Comparison of ENCODE assay signal across 17 cellular contexts in the genomic region with DNA sequence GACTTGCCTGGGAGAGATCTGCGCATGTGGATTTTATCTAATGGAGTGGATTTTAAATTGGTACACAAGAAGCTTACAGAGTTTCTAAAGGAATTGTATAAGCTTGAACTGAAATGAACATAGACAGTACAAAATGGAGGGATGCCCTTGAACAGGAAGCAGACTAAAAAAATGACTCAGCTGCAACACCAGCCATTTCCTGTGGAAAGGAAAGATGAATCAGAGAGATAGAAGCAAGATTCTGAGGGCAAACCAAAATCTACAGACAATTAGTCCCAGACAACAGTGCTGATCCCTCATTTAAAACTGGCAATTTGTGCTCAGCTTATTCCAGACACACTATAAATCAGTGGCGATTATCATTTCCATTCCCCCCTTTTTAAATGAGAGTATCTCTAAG.
DNase-seq lines count a peak whose midpoint lies in the region; ATAC-seq, FAIRE-seq and TF ChIP-seq lines count a peak whose summit lies in the region.
"Had no signal": no experiment of that assay in that cellular context is flagged by ENCODE, and none has a peak within 500 bp of the region (broad histone marks: within the 10 kb centered on the region; RNA-seq: fewer than 3 reads in every experiment).

No MANE protein-coding gene starts in this region.

- intact Hi-C loops in sigmoid colon (cut with DNase I) = no loop called here

- H3K79me2 ChIP-seq in DND-41 (ENCODE audit: insufficient read depth, low read length) (no peaks in the 10 kb centered on the region), astrocyte (ENCODE audit: insufficient read depth, low read length) (no peaks in the 10 kb centered on the region), hepatocyte (no peaks in the 10 kb centered on the region)

- no peaks in the 10 kb centered on the region for H3K27me3 ChIP-seq in DND-41 (ENCODE audit: insufficient read depth, low read length, poor library complexity)
- H3K27me3 ChIP-seq in astrocyte (ENCODE audit: insufficient read depth, low read length) = no peaks in the 10 kb centered on the region
- no peaks in the 10 kb centered on the region for H3K27me3 ChIP-seq in hepatocyte
- no peaks in the 10 kb centered on the region for H3K27me3 ChIP-seq in sigmoid colon

- TF ChIP-seq POLR2A in sigmoid colon (IDR thresholded peaks at IDR 0.05) = no peak

- peak; percentile 49; the same call in 2 of the 3 replicates for ATAC-seq in DND-41 (ENCODE audit: insufficient read depth, low read depth)
- no peak for ATAC-seq in HG03378 (IDR thresholded peaks at IDR 0.05; ENCODE audit: unreplicated experiment)
- ATAC-seq: psoas muscle had no signal

- H3K9ac ChIP-seq in DND-41 (ENCODE audit: low read depth, low read length) (no peak overlapping the region), astrocyte (ENCODE audit: low read length) (no peak overlapping the region)

- H2AFZ ChIP-seq in DND-41 (ENCODE audit: low read depth, low read length) (no peak overlapping the region), astrocyte (ENCODE audit: low read depth, low read length) (peak overlapping the region; percentile 67), hepatocyte (no peak overlapping the region)

- H3K9me3 Mint-ChIP-seq in astrocyte (ENCODE audit: unreplicated experiment) = peaks cover 8% of the 10 kb centered on the region
- H3K9me3 Mint-ChIP-seq: activated CD4-positive, alpha-beta memory T cell treated with anti-CD3 and anti-CD28 coated beads, Interleukin-2, amount 10 ng/mL, durations not matched to agents 7 days and 5 days; memory B cell had no signal

- FAIRE-seq in astrocyte (lab: Jason Lieb, UNC) = peak; percentile 23
- FAIRE-seq: D721Med, GM12891 had no signal

- H3K4me2 ChIP-seq in DND-41 (ENCODE audit: insufficient read depth, low read length) (no peak overlapping the region), astrocyte (ENCODE audit: low read length) (peak overlapping the region; percentile 15), hepatocyte (no peak overlapping the region)

- peaks cover 2% of the 10 kb centered on the region for H3K36me3 Mint-ChIP-seq in astrocyte (ENCODE audit: low read depth, unreplicated experiment)
- H3K36me3 Mint-ChIP-seq: memory B cell had no signal

- H3K4me1 ChIP-seq in DND-41 (ENCODE audit: insufficient read depth, low read length) (no peaks in the 10 kb centered on the region), astrocyte (ENCODE audit: insufficient read depth, low read length) (peaks cover 10% of the 10 kb centered on the region), hepatocyte (ENCODE audit: insufficient read depth) (no peaks in the 10 kb centered on the region), sigmoid colon (peaks cover 0 to 4% (median 1%) of the 10 kb centered on the region in 4 donors)
- H3K4me1 ChIP-seq: psoas muscle had no signal

- DNase-seq in DND-41 (no peak), LHCN-M2 (ENCODE audit: low read depth) (peak; percentile 74), astrocyte (ENCODE audit: low read depth) (peak; percentile 61), lung microvascular endothelial cell (ENCODE audit: low read depth in 2 of 2) (peak; percentile 53 to 78), hepatocyte (ENCODE audit: low spot score) (no peak), AML-193 (lab: John Stamatoyannopoulos, UW) (no peak), sigmoid colon (no peak)
- DNase-seq: activated CD4-positive, alpha-beta memory T cell treated with anti-CD3 and anti-CD28 coated beads, Interleukin-2, amount 10 ng/mL, durations not matched to agents 7 days and 5 days; cortex of kidney; hippocampal formation; NCI-H524; psoas muscle; stimulated activated CD4-positive, alpha-beta T cell treated with anti-CD3 and anti-CD28 coated beads, Interleukin-4, amount 100 ng/mL, for 4 hours had no signal

- H3K9me3 ChIP-seq in DND-41 (ENCODE audit: insufficient read depth, low read length, severe bottlenecking) (no peaks in the 10 kb centered on the region), astrocyte (ENCODE audit: insufficient read depth, low read depth, low read length) (no peaks in the 10 kb centered on the region), hepatocyte (ENCODE audit: low read depth) (no peaks in the 10 kb centered on the region), sigmoid colon (no peaks in the 10 kb centered on the region)
- H3K9me3 ChIP-seq: psoas muscle had no signal

- H3K4me3 ChIP-seq in DND-41 (ENCODE audit: low read depth in 1 of 2, low read length in 2 of 2) (no peak overlapping the region), astrocyte (ENCODE audit: insufficient read depth, low read depth, low read length) (no peak overlapping the region), hepatocyte (no peak overlapping the region), sigmoid colon (no peak overlapping the region)
- H3K4me3 ChIP-seq: psoas muscle had no signal

- H3K27ac ChIP-seq in DND-41 (ENCODE audit: low read length) (no peak overlapping the region), astrocyte (ENCODE audit: low read depth, low read length) (peak overlapping the region; percentile 35), hepatocyte (no peak overlapping the region), sigmoid colon (no peak overlapping the region)
- H3K27ac ChIP-seq: psoas muscle had no signal

- peak overlapping the region; percentile 52 for H3K4me3 Mint-ChIP-seq in astrocyte (ENCODE audit: unreplicated experiment)
- H3K4me3 Mint-ChIP-seq: activated CD4-positive, alpha-beta memory T cell treated with anti-CD3 and anti-CD28 coated beads, Interleukin-2, amount 10 ng/mL, durations not matched to agents 7 days and 5 days; memory B cell had no signal

- H3K27ac Mint-ChIP-seq in astrocyte (ENCODE audit: unreplicated experiment) = peak overlapping the region; percentile 97
- H3K27ac Mint-ChIP-seq: activated CD4-positive, alpha-beta memory T cell treated with anti-CD3 and anti-CD28 coated beads, Interleukin-2, amount 10 ng/mL, durations not matched to agents 7 days and 5 days; memory B cell had no signal

- no peaks in the 10 kb centered on the region for H3K27me3 Mint-ChIP-seq in astrocyte (ENCODE audit: low read depth, unreplicated experiment)
- H3K27me3 Mint-ChIP-seq: memory B cell had no signal

- H3K4me1 Mint-ChIP-seq in astrocyte (ENCODE audit: low read depth, unreplicated experiment) = peaks cover 30% of the 10 kb centered on the region
- H3K4me1 Mint-ChIP-seq: memory B cell had no signal

- H3K9me2 ChIP-seq in hepatocyte (replicated peaks; ENCODE audit: insufficient read depth) = no peaks in the 10 kb centered on the region

- no peak for TF ChIP-seq EP300 in sigmoid colon (IDR thresholded peaks at IDR 0.05)

- no peaks in the 10 kb centered on the region for H4K20me1 ChIP-seq in DND-41 (ENCODE audit: insufficient read depth, low read length)
- H4K20me1 ChIP-seq in astrocyte (ENCODE audit: insufficient read depth, low read length) = no peaks in the 10 kb centered on the region
- no peaks in the 10 kb centered on the region for H4K20me1 ChIP-seq in hepatocyte (ENCODE audit: insufficient read depth, poor library complexity, severe bottlenecking)

- no peaks in the 10 kb centered on the region for H3K36me3 ChIP-seq in DND-41 (ENCODE audit: insufficient read depth, low read length)
- H3K36me3 ChIP-seq in astrocyte (ENCODE audit: insufficient read depth, low read length) = no peaks in the 10 kb centered on the region
- H3K36me3 ChIP-seq in hepatocyte (replicated peaks; ENCODE audit: insufficient read depth, low read depth) = no peaks in the 10 kb centered on the region
- H3K36me3 ChIP-seq in sigmoid colon = no peaks in the 10 kb centered on the region

- WGBS in hepatocyte (ENCODE audit: low lambda C conversion rate, missing lambda C conversion rate) = 93% methylated on average over 2 of the region's 2 CpGs
- WGBS in sigmoid colon, 2 donors = 92 to 97% methylated on average over 2 of the region's 2 CpGs

- TF ChIP-seq CTCF in DND-41 (IDR thresholded peaks at IDR 0.05; ENCODE audit: borderline replicate concordance, extremely low read depth, low read length, poor library complexity, severe bottlenecking) = no peak
- no peak for TF ChIP-seq CTCF in astrocyte (IDR thresholded peaks at IDR 0.05; ENCODE audit: insufficient read depth, low read depth, low read length)
- TF ChIP-seq CTCF in hepatocyte (IDR thresholded peaks at IDR 0.05; ENCODE audit: poor library complexity) = no peak
- TF ChIP-seq CTCF in sigmoid colon (IDR thresholded peaks at IDR 0.05) = no peak

Comparison
In these comparisons a context has a peak if more than half of its experiments do, and no peak if none do; other contexts are left out.
1. DNase-seq: peak in LHCN-M2 (single experiment), astrocyte (single experiment) and lung microvascular endothelial cell (2 of 2); none in DND-41 (single experiment), hepatocyte (single experiment), AML-193 (0 of 2) and sigmoid colon (single experiment).